ENCODE assay signal across 1 cellular context in the genomic region with DNA sequence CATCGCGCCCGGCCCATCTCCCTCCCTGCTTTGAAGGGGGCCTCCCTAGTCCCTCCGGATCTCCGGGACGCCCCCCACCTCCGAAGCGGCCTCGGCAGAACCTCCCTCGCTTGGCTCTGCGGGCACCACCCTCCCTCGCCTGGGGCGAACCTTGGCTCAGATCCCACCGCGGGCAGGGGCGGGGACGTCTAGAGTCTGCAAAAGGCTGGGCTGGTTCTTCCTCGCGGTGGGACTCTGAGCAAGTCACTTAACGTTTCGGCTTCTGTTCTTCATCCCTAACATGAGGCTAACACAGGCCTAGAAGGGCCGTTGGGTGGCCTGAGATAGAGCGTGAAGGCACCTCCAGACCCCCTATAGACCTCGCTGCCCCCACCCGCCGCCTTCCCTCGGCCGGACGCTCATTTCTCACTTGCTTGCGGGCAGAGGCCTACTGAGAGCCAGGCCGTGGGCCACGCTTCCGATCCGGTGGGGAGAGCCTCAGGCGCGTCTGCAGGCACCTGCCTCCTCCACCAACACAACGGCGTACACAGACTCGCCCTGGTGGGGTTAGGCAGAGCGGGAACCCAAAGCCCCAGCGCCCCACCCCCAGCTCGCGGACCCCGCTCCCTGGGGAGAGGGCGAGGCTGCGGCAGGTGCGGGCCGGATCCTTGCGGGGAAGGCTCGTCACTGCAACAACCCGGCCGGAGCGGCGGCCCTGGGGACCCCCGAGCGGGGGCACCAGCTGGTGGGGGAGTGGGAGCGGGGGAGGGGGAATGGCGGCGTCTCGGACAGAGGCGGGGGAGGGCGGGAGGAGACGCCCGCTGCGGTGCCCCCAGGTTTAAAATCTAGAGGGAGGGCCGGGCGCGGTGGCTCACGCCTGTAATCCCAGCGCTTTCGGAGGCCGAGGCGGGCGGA.
TF ChIP-seq lines count a peak whose summit lies in the region.

No MANE protein-coding gene starts in this region.

TF ChIP-seq in endothelial cell of umbilical vein, 7 proteins besides CTCF, POLR2A, EP300 and RAD21:
- TF ChIP-seq MYC (IDR thresholded peaks at IDR 0.05; ENCODE audit: low read depth, low read length) (no peak), POLR2AphosphoS5 (IDR thresholded peaks at IDR 0.05; ENCODE audit: insufficient read depth, low read depth, low read length) (no peak), JUN (IDR thresholded peaks at IDR 0.05; ENCODE audit: borderline replicate concordance, insufficient read depth, insufficient read length, low read depth) (no peak), FOS (IDR thresholded peaks at IDR 0.05; ENCODE audit: borderline replicate concordance, insufficient read depth, low read length) (no peak), EZH2 (IDR thresholded peaks at IDR 0.05; ENCODE audit: borderline replicate concordance, low read depth, low read length, severe bottlenecking) (no peak), GATA2 (IDR thresholded peaks at IDR 0.05; ENCODE audit: insufficient read depth, insufficient read length, low read depth, low read length) (no peak)
- TF ChIP-seq, protein P1, sequence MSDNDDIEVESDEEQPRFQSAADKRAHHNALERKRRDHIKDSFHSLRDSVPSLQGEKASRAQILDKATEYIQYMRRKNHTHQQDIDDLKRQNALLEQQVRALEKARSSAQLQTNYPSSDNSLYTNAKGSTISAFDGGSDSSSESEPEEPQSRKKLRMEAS (IDR thresholded peaks at IDR 0.05; ENCODE audit: insufficient read depth, insufficient read length) = no peak
